ENCODE assay signal across 8 cellular contexts in the genomic region with DNA sequence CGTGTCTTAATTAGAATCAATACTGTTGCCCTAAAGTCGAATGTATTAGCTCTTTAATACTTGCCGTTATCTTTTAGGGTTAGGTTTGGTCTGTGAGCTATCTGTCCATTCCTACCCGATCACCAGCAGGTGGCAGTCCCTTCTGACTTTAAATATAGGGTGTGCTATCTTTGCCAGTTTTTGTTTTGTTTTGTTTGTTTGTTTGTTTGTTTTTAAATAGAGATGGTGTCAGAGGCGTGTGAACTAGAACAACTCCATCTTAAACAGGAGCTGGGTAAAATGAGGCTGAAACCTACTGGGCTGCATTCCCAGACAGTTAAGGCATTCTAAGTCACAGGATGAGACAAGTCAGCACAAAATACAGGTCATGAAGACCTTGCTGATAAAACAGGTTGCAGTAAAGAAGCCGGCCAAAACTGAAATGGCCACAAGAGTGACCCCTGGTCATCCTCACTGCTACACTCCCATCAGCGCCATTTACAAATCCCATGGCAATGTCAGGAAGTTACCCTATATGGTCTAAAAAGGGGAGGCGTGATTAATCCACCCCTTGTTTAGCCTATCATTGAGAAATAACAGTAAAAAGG. TPM values are rescaled to one million over a fixed set of nuclear protein-coding genes. Genes with fewer than 3 reads are reported as not detected.
DNase-seq lines count a peak whose midpoint lies in the region; ATAC-seq and TF ChIP-seq lines count a peak whose summit lies in the region.

No MANE protein-coding gene starts in this region.

- DNase-seq in NCI-H1092 treated with DMSO at 0.1 percent for 48 hours (lab: John Stamatoyannopoulos, UW), result peak; percentile 20
- DNase-seq in NCI-H1092 (lab: John Stamatoyannopoulos, UW), result no peak
- peak; percentile 46 for DNase-seq in HT1080 (ENCODE audit: low read depth)
- DNase-seq in RKO (ENCODE audit: low spot score), result peak; percentile 76
- peak in 36 of 42 donors; percentile 19 to 78 (median 46) for DNase-seq in head of caudate nucleus

- H3K4me2 ChIP-seq in parathyroid adenoma (ENCODE audit: low read length), result peak overlapping the region; percentile 60

- ATAC-seq in HG03460 (IDR thresholded peaks at IDR 0.05; ENCODE audit: unreplicated experiment), result no peak

- no peaks in the 10 kb centered on the region for H3K9me3 ChIP-seq in parathyroid adenoma (ENCODE audit: control insufficient read depth, low read length)

- peak overlapping the region; percentile 96 for H3K4me3 Mint-ChIP-seq in activated naive CD8-positive, alpha-beta T cell

- H3K79me2 ChIP-seq in parathyroid adenoma, result peaks cover 17% of the 10 kb centered on the region

- no peaks in the 10 kb centered on the region for H3K9me3 Mint-ChIP-seq in activated naive CD8-positive, alpha-beta T cell (ENCODE audit: low read depth)

- H3K27ac Mint-ChIP-seq in activated naive CD8-positive, alpha-beta T cell, result peak overlapping the region; percentile 91

- peaks cover 39% of the 10 kb centered on the region for H3K4me1 Mint-ChIP-seq in activated naive CD8-positive, alpha-beta T cell (ENCODE audit: low read depth)

- peak overlapping the region; percentile 88 for H3K27ac ChIP-seq in parathyroid adenoma

- H3K27me3 ChIP-seq in parathyroid adenoma (ENCODE audit: control insufficient read depth, insufficient read depth, low read length), result no peaks in the 10 kb centered on the region

- no peaks in the 10 kb centered on the region for H3K27me3 Mint-ChIP-seq in activated naive CD8-positive, alpha-beta T cell

- H3K36me3 ChIP-seq in parathyroid adenoma (ENCODE audit: control insufficient read depth, insufficient read depth, low read length), result no peaks in the 10 kb centered on the region

- H2AFZ ChIP-seq in parathyroid adenoma, result peak overlapping the region; percentile 91

- peaks cover 8% of the 10 kb centered on the region for H3K4me1 ChIP-seq in parathyroid adenoma

- peak; percentile 69 for TF ChIP-seq CTCF in parathyroid adenoma (IDR thresholded peaks at IDR 0.05)

- peaks cover 2% of the 10 kb centered on the region for H3K36me3 Mint-ChIP-seq in activated naive CD8-positive, alpha-beta T cell

- H3K9ac ChIP-seq in parathyroid adenoma, result no peak overlapping the region

- intact Hi-C loops in head of caudate nucleus (cut with DNase I), result loop anchor here (2.0 to 10.0 kb wide), 4 partner anchors 229 to 579 kb away; a partner anchor contains a TSS

- peak overlapping the region; percentile 97 for H3K4me3 ChIP-seq in parathyroid adenoma (ENCODE audit: low read depth, low read length)

RNA-seq across cellular contexts. Expression of a gene that starts 1.5 kb away (rescaled TPM):
- total RNA-seq in HT1080 (2014; rRNA removed; shearing (Covaris generic)), result 42.3 and 65.4 TPM in 2 replicates
- 34.0 and 34.7 TPM in 2 replicates for polyA plus RNA-seq in HT1080 (2015; cell fraction: cytosol; rRNA removed)
- 16.3 and 30.5 TPM in 2 replicates for polyA plus RNA-seq in HT1080 (2015; cell fraction: nucleus; rRNA removed)
